In the genomic region with DNA sequence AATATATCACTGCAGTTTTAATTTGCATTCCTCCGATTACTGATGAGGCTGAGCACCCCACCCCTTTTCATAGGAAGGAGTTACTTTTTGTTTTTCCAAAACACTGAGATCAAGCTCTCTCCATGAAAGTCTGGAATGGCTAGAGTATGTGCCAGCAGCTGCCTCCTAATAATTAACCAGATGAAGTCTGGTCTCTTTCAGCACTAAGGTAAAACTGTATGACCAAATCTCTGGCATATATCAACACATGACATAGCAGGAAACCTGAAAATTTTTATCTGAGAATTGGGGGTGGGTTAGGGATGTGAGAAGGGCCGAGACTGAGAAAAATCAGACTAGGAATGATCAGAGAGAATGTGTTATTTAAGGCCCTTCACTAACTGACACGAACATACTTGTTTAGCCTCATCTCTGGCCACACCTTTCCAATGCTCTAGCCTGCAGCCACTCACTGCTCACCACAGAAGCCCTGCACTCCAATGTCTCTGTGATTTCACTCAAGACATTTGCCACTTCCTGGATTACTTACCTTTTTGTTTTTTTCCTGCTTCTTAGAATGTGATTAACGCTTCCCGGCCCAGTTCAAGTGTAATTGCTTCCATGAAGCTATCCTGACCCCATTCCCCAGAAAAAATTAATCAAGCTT, we compare ENCODE assay signal across 10 cellular contexts. TPM values are rescaled to one million over a fixed set of nuclear protein-coding genes. Genes with fewer than 3 reads are reported as not detected.
DNase-seq lines count a peak whose midpoint lies in the region; ATAC-seq and TF ChIP-seq lines count a peak whose summit lies in the region.
"Had no signal": no experiment of that assay in that cellular context is flagged by ENCODE, and none has a peak within 500 bp of the region (broad histone marks: within the 10 kb centered on the region; RNA-seq: fewer than 3 reads in every experiment).

No MANE protein-coding gene starts in this region.

- no peaks in the 10 kb centered on the region for H3K9me3 Mint-ChIP-seq in activated CD4-positive, alpha-beta memory T cell treated with anti-CD3 and anti-CD28 coated beads, Interleukin-2, amount 10 ng/mL, durations not matched to agents 7 days and 5 days

- TF ChIP-seq CTCF in ovary (IDR thresholded peaks at IDR 0.05), result no peak

- CTCF ChIA-PET in activated CD4-positive, alpha-beta memory T cell treated with anti-CD3 and anti-CD28 coated beads, Interleukin-2, amount 10 ng/mL, durations not matched to agents 7 days and 5 days (lab: Charles Lee), result interaction anchor here (0.6 to 1.3 kb wide), 3 partner anchors 11 to 159 kb away, joined by 3 to 5 read pairs (median 4); no protein-coding TSS in a partner anchor

- no peak for TF ChIP-seq POLR2A in ovary (IDR thresholded peaks at IDR 0.05)

- no peak overlapping the region for H3K9ac ChIP-seq in HUES64 (ENCODE audit: low read depth, low read length)

- POLR2A ChIA-PET in activated CD4-positive, alpha-beta memory T cell treated with anti-CD3 and anti-CD28 coated beads, Interleukin-2, amount 10 ng/mL, durations not matched to agents 7 days and 5 days (lab: Charles Lee), result interaction anchor here (1.2 to 2.3 kb wide), 3 partner anchors 9 to 25 kb away, joined by 4 to 6 read pairs (median 4); no protein-coding TSS in a partner anchor

- 0 out of 2 replicates have a peak overlapping the region, but pooled peaks have one; percentile 5 for H3K27ac ChIP-seq in HUES64 (ENCODE audit: low read depth, low read length)
- H3K27ac ChIP-seq in skin epidermis, result peak overlapping the region in 14 of 21 experiments; percentile 3 to 75 (median 37)
- H3K27ac ChIP-seq in ovary, result no peak overlapping the region

- intact Hi-C loops in ovary (cut with DNase I), result no loop called here

- 95% methylated on average over 5 of the region's 5 CpGs for WGBS in HUES64
- 31 to 43% (median 36%) methylated on average over 5 of the region's 5 CpGs for WGBS in ovary, 3 donors

- peaks cover 10% of the 10 kb centered on the region for H3K36me3 Mint-ChIP-seq in activated CD4-positive, alpha-beta memory T cell treated with anti-CD3 and anti-CD28 coated beads, Interleukin-2, amount 10 ng/mL, durations not matched to agents 7 days and 5 days (ENCODE audit: low read depth)

- no peak for TF ChIP-seq EP300 in ovary (IDR thresholded peaks at IDR 0.05)

- no peak overlapping the region for H3K4me3 ChIP-seq in HUES64 (ENCODE audit: low read length)
- H3K4me3 ChIP-seq in skin epidermis, result no peak overlapping the region
- no peak overlapping the region for H3K4me3 ChIP-seq in ovary

- H3K27ac Mint-ChIP-seq in activated CD4-positive, alpha-beta memory T cell treated with anti-CD3 and anti-CD28 coated beads, Interleukin-2, amount 10 ng/mL, durations not matched to agents 7 days and 5 days, result peak overlapping the region; percentile 57

- H3K4me1 ChIP-seq in HUES64 (ENCODE audit: insufficient read depth, low read length), result no peaks in the 10 kb centered on the region
- H3K4me1 ChIP-seq in ovary (ENCODE audit: insufficient read depth), result peaks cover 2% of the 10 kb centered on the region

- H3K9me3 ChIP-seq in HUES64 (ENCODE audit: insufficient read depth, low read depth, low read length) (no peaks in the 10 kb centered on the region), ovary (no peaks in the 10 kb centered on the region)

- H3K4me3 Mint-ChIP-seq in activated CD4-positive, alpha-beta memory T cell treated with anti-CD3 and anti-CD28 coated beads, Interleukin-2, amount 10 ng/mL, durations not matched to agents 7 days and 5 days, result peak overlapping the region; percentile 0

- peaks cover 33% of the 10 kb centered on the region for H3K4me1 Mint-ChIP-seq in activated CD4-positive, alpha-beta memory T cell treated with anti-CD3 and anti-CD28 coated beads, Interleukin-2, amount 10 ng/mL, durations not matched to agents 7 days and 5 days

- H3K27me3 ChIP-seq in HUES64 (ENCODE audit: insufficient read depth, low read length) (no peaks in the 10 kb centered on the region), ovary (no peaks in the 10 kb centered on the region)

- no peaks in the 10 kb centered on the region for H3K27me3 Mint-ChIP-seq in activated CD4-positive, alpha-beta memory T cell treated with anti-CD3 and anti-CD28 coated beads, Interleukin-2, amount 10 ng/mL, durations not matched to agents 7 days and 5 days

- ATAC-seq in GM19452 (IDR thresholded peaks at IDR 0.05; ENCODE audit: unreplicated experiment) (no peak), GM19328 (IDR thresholded peaks at IDR 0.05; ENCODE audit: unreplicated experiment) (no peak)

- H3K36me3 ChIP-seq in HUES64 (ENCODE audit: insufficient read depth, low read length), result peaks cover 4% of the 10 kb centered on the region
- no peaks in the 10 kb centered on the region for H3K36me3 ChIP-seq in ovary

- peak; percentile 50 for DNase-seq in activated CD4-positive, alpha-beta memory T cell treated with anti-CD3 and anti-CD28 coated beads, Interleukin-2, amount 10 ng/mL, durations not matched to agents 7 days and 5 days
- DNase-seq in glomerular visceral epithelial cell (ENCODE audit: extremely low spot score) (peak; percentile 57), ovary (no peak), NCI-H1417 treated with DMSO at 0.1 percent for 48 hours (lab: John Stamatoyannopoulos, UW) (no peak)
- DNase-seq: H7, SHP77 had no signal

RNA-seq across cellular contexts. Expression of a gene that starts 34.7 kb away (rescaled TPM):
- polyA plus RNA-seq in HUES64 (2013, experiment 1 of 2), result 39.8 TPM
- 49.3 TPM for polyA plus RNA-seq in HUES64 (2013, experiment 2 of 2)
- 100 to 1,000 TPM; 150 TPM for total RNA-seq in activated CD4-positive, alpha-beta memory T cell treated with anti-CD3 and anti-CD28 coated beads, Interleukin-2, amount 10 ng/mL, durations not matched to agents 7 days and 5 days
- total RNA-seq in ovary, result 100 to 1,000 TPM in 5 of 7 donors, 10 to 100 TPM in 2; 28.0 to 163 (median 153) TPM
- 100 to 1,000 TPM in 1 of 2 donors, 10 to 100 TPM in 1; 58.0 to 233 TPM for polyA plus RNA-seq in ovary

Comparison
In these comparisons a context has a peak if more than half of its experiments do, and no peak if none do; other contexts are left out.
1. H3K27ac ChIP-seq: peak in HUES64 (single experiment) and skin epidermis (14 of 21); none in ovary (0 of 2).
2. DNase-seq: peak in activated CD4-positive, alpha-beta memory T cell treated with anti-CD3 and anti-CD28 coated beads, Interleukin-2, amount 10 ng/mL, durations not matched to agents 7 days and 5 days (single experiment) and glomerular visceral epithelial cell (single experiment); none in ovary (0 of 5) and NCI-H1417 treated with DMSO at 0.1 percent for 48 hours (single experiment).